Comparison of ENCODE assay signal across 9 cellular contexts in the genomic region with DNA sequence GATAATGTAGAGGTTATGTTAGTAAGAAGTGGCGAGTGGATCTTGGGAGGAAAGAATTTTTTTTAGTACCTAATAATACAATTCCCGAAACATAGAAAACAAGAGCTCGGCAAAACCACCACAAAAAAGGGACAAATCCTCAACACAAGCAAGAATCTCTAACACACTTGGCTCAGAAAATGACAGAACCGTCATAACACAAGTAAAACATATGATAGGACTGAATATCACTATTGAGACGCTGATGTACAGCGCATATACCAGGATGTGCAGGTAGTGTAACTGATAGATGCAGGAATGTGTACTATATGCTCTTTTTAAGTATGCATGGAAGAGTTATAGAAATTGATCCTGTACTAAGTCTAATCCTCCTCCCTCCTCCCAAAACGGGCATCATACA.
"Had no signal": no experiment of that assay in that cellular context is flagged by ENCODE, and none has a peak within 500 bp of the region (broad histone marks: within the 10 kb centered on the region; RNA-seq: fewer than 3 reads in every experiment).

No MANE protein-coding gene starts in this region.

- H3K4me2 ChIP-seq: GM23338 had no signal

- ATAC-seq: GM23338, HCT116 had no signal

- H2AFZ ChIP-seq: GM23248, GM23338 had no signal

- H3K36me3 ChIP-seq: HAP-1 had no signal

- H3K9me3 ChIP-seq: HAP-1 had no signal

- H3K4me1 ChIP-seq: HAP-1 had no signal

- H3K27ac ChIP-seq: GM23248 had no signal

- H3K9ac ChIP-seq: GM23248 had no signal

- DNase-seq: GM23248, GOT3, H7, H9, HCEC 1CT, HFFc6 had no signal

- H3K4me3 ChIP-seq: GM23248, GM23338, HAP-1 had no signal
